ENCODE assay signal across 8 cellular contexts in genomic region chr6:31738048-31738979, GRCh38. TPM values are rescaled to one million over a fixed set of nuclear protein-coding genes. Genes with fewer than 3 reads are reported as not detected.
A peak's percentile ranks its signal among the peaks of the same experiment; 100 is the strongest.
DNase-seq lines count a peak whose midpoint lies in the region; ATAC-seq, FAIRE-seq and TF ChIP-seq lines count a peak whose summit lies in the region.

No MANE protein-coding gene starts in this region.

- H3K4me1 Mint-ChIP-seq in stimulated activated naive B cell treated with anti-CD40 and anti-IgM and Interleukin-4, amounts not matched to agents 10 μg/mL and 1 μg/mL and 100 μg/mL, for 72 hours = peaks cover 39 to 64% of the 10 kb centered on the region in 2 donors

- H3K4ac ChIP-seq in mesenchymal stem cell (ENCODE audit: low read depth in 1 of 2, low read length in 2 of 2) = peak overlapping the region; percentile 98

- H3K4me1 ChIP-seq in colonic mucosa (peaks cover 10% of the 10 kb centered on the region), mesenchymal stem cell (ENCODE audit: control insufficient read depth, insufficient read depth, low read depth, low read length) (peaks cover 33% of the 10 kb centered on the region)

- peak; percentile 14 to 26 for ATAC-seq in stimulated activated naive B cell treated with anti-CD40 and anti-IgM and Interleukin-4, amounts not matched to agents 10 μg/mL and 1 μg/mL and 100 μg/mL, for 72 hours (replicated peaks)
- no peak for ATAC-seq in GM21423 (IDR thresholded peaks at IDR 0.05; ENCODE audit: unreplicated experiment)

- peak overlapping the region; percentile 98 for H2BK15ac ChIP-seq in mesenchymal stem cell (ENCODE audit: low read depth, poor library complexity, severe bottlenecking)

- H2BK5ac ChIP-seq in mesenchymal stem cell (ENCODE audit: low read depth, low read length, poor library complexity, severe bottlenecking) = peak overlapping the region; percentile 67

- H3K23ac ChIP-seq in mesenchymal stem cell (ENCODE audit: low read length in 2 of 2) = peak overlapping the region in 1 of 2 experiments; percentile 83

- peak overlapping the region in 1 of 2 experiments; percentile 58 for H3K14ac ChIP-seq in mesenchymal stem cell (ENCODE audit: low read length in 2 of 2)

- no peaks in the 10 kb centered on the region for H3K27me3 Mint-ChIP-seq in stimulated activated naive B cell treated with anti-CD40 and anti-IgM and Interleukin-4, amounts not matched to agents 10 μg/mL and 1 μg/mL and 100 μg/mL, for 72 hours

- FAIRE-seq in GM12892 (lab: Jason Lieb, UNC) = peak; percentile 38

- H3K18ac ChIP-seq in mesenchymal stem cell (ENCODE audit: low read depth in 1 of 2, low read length in 2 of 2) = peak overlapping the region; percentile 84 to 96

- H4K91ac ChIP-seq in mesenchymal stem cell (ENCODE audit: low read length) = peak overlapping the region; percentile 95

- no peaks in the 10 kb centered on the region for H3K9me3 Mint-ChIP-seq in stimulated activated naive B cell treated with anti-CD40 and anti-IgM and Interleukin-4, amounts not matched to agents 10 μg/mL and 1 μg/mL and 100 μg/mL, for 72 hours

- H2BK120ac ChIP-seq in mesenchymal stem cell (ENCODE audit: low read depth, low read length) = peak overlapping the region; percentile 98

- peak overlapping the region; percentile 10 for H3K4me3 ChIP-seq in colonic mucosa
- H3K4me3 ChIP-seq in mesenchymal stem cell (ENCODE audit: insufficient read depth in 1 of 2, low read depth in 1 of 2, low read length in 2 of 2) = peak overlapping the region in 1 of 2 experiments; percentile 57

- H2AK5ac ChIP-seq in mesenchymal stem cell (ENCODE audit: low read length, severe bottlenecking) = peak overlapping the region; percentile 47

- peak; percentile 67 for TF ChIP-seq POLR2A in GM12892 (IDR thresholded peaks at IDR 0.05; ENCODE audit: low read depth, low read length)

- no peaks in the 10 kb centered on the region for H3K27me3 ChIP-seq in colonic mucosa
- no peaks in the 10 kb centered on the region for H3K27me3 ChIP-seq in mesenchymal stem cell (ENCODE audit: control insufficient read depth in 1 of 2, insufficient read depth in 1 of 2, low read length in 2 of 2)

- intact Hi-C loops in colonic mucosa (cut with DNase I) = loop anchor here (5.0 kb wide), 1 partner anchor 36 kb away; the partner anchor contains the start of gene ABHD16A

- H3K9me3 ChIP-seq in colonic mucosa (no peaks in the 10 kb centered on the region), mesenchymal stem cell (ENCODE audit: control insufficient read depth, low read length) (no peaks in the 10 kb centered on the region)

- peak overlapping the region; percentile 93 for H3K27ac Mint-ChIP-seq in stimulated activated naive B cell treated with anti-CD40 and anti-IgM and Interleukin-4, amounts not matched to agents 10 μg/mL and 1 μg/mL and 100 μg/mL, for 72 hours

- peak overlapping the region; percentile 62 for H3K4me2 ChIP-seq in mesenchymal stem cell (ENCODE audit: low read length, poor library complexity, severe bottlenecking)

- peak overlapping the region; percentile 31 to 100 for H3K9ac ChIP-seq in colonic mucosa (ENCODE audit: low read depth in 2 of 2, low read length in 2 of 2)
- peak overlapping the region; percentile 100 for H3K9ac ChIP-seq in mesenchymal stem cell (ENCODE audit: low read length)

- DNase-seq in GM12892 (ENCODE audit: insufficient read length) (peak; percentile 61), NCI-H1930 (lab: John Stamatoyannopoulos, UW) (peak; percentile 33 to 39), UCSD-AML1 (lab: John Stamatoyannopoulos, UW; ENCODE audit: unreplicated experiment) (peak; percentile 74), colonic mucosa (peak; percentile 91), mesenchymal stem cell (peak; percentile 94)
- peak; percentile 47 for DNase-seq in stimulated activated naive B cell treated with anti-CD40 and anti-IgM and Interleukin-4, amounts not matched to agents 10 μg/mL and 1 μg/mL and 100 μg/mL, for 72 hours

- peaks cover 2% of the 10 kb centered on the region for H3K79me1 ChIP-seq in mesenchymal stem cell (replicated peaks; ENCODE audit: low read length, poor library complexity, severe bottlenecking)

- H3K36me3 ChIP-seq in colonic mucosa = peaks cover 1% of the 10 kb centered on the region
- peaks cover 10 to 30% of the 10 kb centered on the region in 2 experiments for H3K36me3 ChIP-seq in mesenchymal stem cell (ENCODE audit: control insufficient read depth in 1 of 2, insufficient read depth in 2 of 2, low read depth in 1 of 2, low read length in 2 of 2)

- peak; percentile 59 for TF ChIP-seq CTCF in 22Rv1 (IDR thresholded peaks at IDR 0.05)
- TF ChIP-seq CTCF in colonic mucosa (IDR thresholded peaks at IDR 0.05) = no peak

- H3K36me3 Mint-ChIP-seq in stimulated activated naive B cell treated with anti-CD40 and anti-IgM and Interleukin-4, amounts not matched to agents 10 μg/mL and 1 μg/mL and 100 μg/mL, for 72 hours = peaks cover 30 to 43% of the 10 kb centered on the region in 2 donors

- WGBS in mesenchymal stem cell = 20% methylated on average over 5 of the region's 6 CpGs

- H2BK12ac ChIP-seq in mesenchymal stem cell (ENCODE audit: low read length in 2 of 2) = peak overlapping the region; percentile 92 to 99

- peak overlapping the region; percentile 94 to 98 for H3K4me3 Mint-ChIP-seq in stimulated activated naive B cell treated with anti-CD40 and anti-IgM and Interleukin-4, amounts not matched to agents 10 μg/mL and 1 μg/mL and 100 μg/mL, for 72 hours

- peak overlapping the region; percentile 99 for H3K27ac ChIP-seq in 22Rv1
- H3K27ac ChIP-seq in colonic mucosa = peak overlapping the region; percentile 86
- H3K27ac ChIP-seq in mesenchymal stem cell (ENCODE audit: low read length, poor library complexity, severe bottlenecking) = peak overlapping the region; percentile 89

- peak overlapping the region; percentile 97 for H4K8ac ChIP-seq in mesenchymal stem cell (ENCODE audit: low read length)

- no peak overlapping the region for H2AFZ ChIP-seq in mesenchymal stem cell (ENCODE audit: low read depth, low read length)

RNA-seq across cellular contexts. Expression of gene MSH5, which starts 1.5 kb away (rescaled TPM):
- 68.4 TPM for polyA plus RNA-seq in GM12892 (2012; ENCODE audit: missing spikeins)
- total RNA-seq in colonic mucosa = 10 to 100 TPM; 13.3 to 34.2 TPM
- 8.2 TPM for polyA plus RNA-seq in mesenchymal stem cell (2013, experiment 1 of 2)
- 6.3 TPM for polyA plus RNA-seq in mesenchymal stem cell (2013, experiment 2 of 2)

RNA-seq across cellular contexts. Expression of gene CLIC1, which starts 2.0 kb away (rescaled TPM):
- 385 TPM for polyA plus RNA-seq in GM12892 (2012; ENCODE audit: missing spikeins)
- total RNA-seq in colonic mucosa = 100 to 1,000 TPM; 622 to 646 TPM
- polyA plus RNA-seq in mesenchymal stem cell (2013, experiment 1 of 2) = 472 TPM
- polyA plus RNA-seq in mesenchymal stem cell (2013, experiment 2 of 2) = 466 TPM

RNA-seq across cellular contexts. Expression of gene DDAH2, which starts 9.2 kb away (rescaled TPM):
- polyA plus RNA-seq in GM12892 (2012; ENCODE audit: missing spikeins) = 3.2 TPM
- total RNA-seq in colonic mucosa = 10 to 100 TPM; 92.1 to 98.7 TPM
- polyA plus RNA-seq in mesenchymal stem cell (2013, experiment 1 of 2) = 52.2 TPM
- polyA plus RNA-seq in mesenchymal stem cell (2013, experiment 2 of 2) = 53.8 TPM

RNA-seq across cellular contexts. Expression of gene MPIG6B, which starts 15.1 kb away (rescaled TPM):
- polyA plus RNA-seq in GM12892 (2012; ENCODE audit: missing spikeins) = 0.11 TPM
- under 1 TPM; 0.19 to 0.57 TPM for total RNA-seq in colonic mucosa
- not detected for polyA plus RNA-seq in mesenchymal stem cell (2013, experiment 1 of 2)
- not detected for polyA plus RNA-seq in mesenchymal stem cell (2013, experiment 2 of 2)

RNA-seq across cellular contexts. Expression of gene LY6G6C, which starts 16.8 kb away (rescaled TPM):
- polyA plus RNA-seq in GM12892 (2012; ENCODE audit: missing spikeins) = not detected
- total RNA-seq in colonic mucosa = 1 to 10 TPM in 1 of 2 donors, not detected in 1; 2.3 TPM
- polyA plus RNA-seq in mesenchymal stem cell (2013, experiment 1 of 2) = 0.07 TPM
- 0.10 TPM for polyA plus RNA-seq in mesenchymal stem cell (2013, experiment 2 of 2)

Comparison
In these comparisons a context has a peak if more than half of its experiments do, and no peak if none do; other contexts are left out.
1. DNase-seq: peak in every context shown above with its lines; median percentile 94 in mesenchymal stem cell; 91 in colonic mucosa; 74 in UCSD-AML1; 61 in GM12892; 47 in stimulated activated naive B cell treated with anti-CD40 and anti-IgM and Interleukin-4, amounts not matched to agents 10 μg/mL and 1 μg/mL and 100 μg/mL, for 72 hours; 36 in NCI-H1930.